Comparison of ENCODE assay signal across 10 cellular contexts in genomic region chr1:193190096-193190744, GRCh38. TPM values are rescaled to one million over a fixed set of nuclear protein-coding genes. Genes with fewer than 3 reads are reported as not detected.
DNase-seq lines count a peak whose midpoint lies in the region; ATAC-seq and TF ChIP-seq lines count a peak whose summit lies in the region.
"Had no signal": no experiment of that assay in that cellular context is flagged by ENCODE, and none has a peak within 500 bp of the region (broad histone marks: within the 10 kb centered on the region; RNA-seq: fewer than 3 reads in every experiment).

No MANE protein-coding gene starts in this region.

- DNase-seq in MM.1S (peak; percentile 31), epithelial cell of esophagus (ENCODE audit: low read depth) (no peak), sigmoid colon (no peak), NCI-H774 (lab: John Stamatoyannopoulos, UW) (no peak), Peyer's patch (no peak)
- DNase-seq in stimulated activated CD4-positive, alpha-beta T cell treated with anti-CD3 and anti-CD28 coated beads, Interleukin-2, amount 100 ng/mL, for 24 hours = no peak
- DNase-seq: activated B cell treated with CpG ODN at 0.5 μM for 24 hours, cerebellar nuclear complex, Karpas-422 had no signal

- H3K4me2 ChIP-seq in MM.1S (ENCODE audit: low read depth, low read length) = no peak overlapping the region

- no peaks in the 10 kb centered on the region for H3K27me3 ChIP-seq in MM.1S (replicated peaks; ENCODE audit: insufficient read depth, low read length)
- no peaks in the 10 kb centered on the region for H3K27me3 ChIP-seq in sigmoid colon
- no peaks in the 10 kb centered on the region for H3K27me3 ChIP-seq in Peyer's patch

- no peak overlapping the region for H3K9ac ChIP-seq in MM.1S (ENCODE audit: low read length)

- H3K4me3 ChIP-seq in MM.1S (ENCODE audit: low read length) (no peak overlapping the region), epithelial cell of esophagus (ENCODE audit: low read length) (no peak overlapping the region), sigmoid colon (no peak overlapping the region), Peyer's patch (no peak overlapping the region)

- H3F3A ChIP-seq in MM.1S (ENCODE audit: insufficient read depth, low read length) = no peaks in the 10 kb centered on the region

- no peak for TF ChIP-seq EP300 in sigmoid colon (IDR thresholded peaks at IDR 0.05)

- H4K20me1 ChIP-seq in MM.1S (ENCODE audit: insufficient read depth, low read length) = no peaks in the 10 kb centered on the region; the same call in 1 of the 2 replicates

- H3K79me2 ChIP-seq in MM.1S (ENCODE audit: low read length) = peaks cover 86% of the 10 kb centered on the region

- TF ChIP-seq CTCF in MM.1S (IDR thresholded peaks at IDR 0.05; ENCODE audit: low read length) (peak; percentile 42), epithelial cell of esophagus (IDR thresholded peaks at IDR 0.05; ENCODE audit: insufficient read depth, low read depth, low read length, missing control alignments) (peak; percentile 28), sigmoid colon (IDR thresholded peaks at IDR 0.05) (peak in 2 of 4 experiments; percentile 24 to 40), Peyer's patch (IDR thresholded peaks at IDR 0.05) (peak in 3 of 6 experiments; percentile 52 to 67 (median 53))

- peaks cover 14% of the 10 kb centered on the region for H3K4me1 ChIP-seq in MM.1S (ENCODE audit: low read length)
- H3K4me1 ChIP-seq in sigmoid colon = peaks cover 0 to 60% (median 42%) of the 10 kb centered on the region in 4 donors
- peaks cover 0 to 32% (median 0%) of the 10 kb centered on the region in 4 donors for H3K4me1 ChIP-seq in Peyer's patch

- peak; percentile 53 for ATAC-seq in GM18511 (IDR thresholded peaks at IDR 0.05; ENCODE audit: unreplicated experiment)

- TF ChIP-seq POLR2A in sigmoid colon (IDR thresholded peaks at IDR 0.05) = no peak
- TF ChIP-seq POLR2A in Peyer's patch (IDR thresholded peaks at IDR 0.05) = no peak

- no peak overlapping the region for H2AFZ ChIP-seq in MM.1S (ENCODE audit: low read length)

- H3K9me2 ChIP-seq in MM.1S (replicated peaks; ENCODE audit: insufficient read depth, low read length) = no peaks in the 10 kb centered on the region

- no peaks in the 10 kb centered on the region for H3K9me3 ChIP-seq in MM.1S (replicated peaks; ENCODE audit: insufficient read depth, low read length)
- H3K9me3 ChIP-seq in sigmoid colon = no peaks in the 10 kb centered on the region
- peaks cover 0 to 9% (median 0%) of the 10 kb centered on the region in 4 donors for H3K9me3 ChIP-seq in Peyer's patch

- H3K36me3 ChIP-seq in MM.1S (replicated peaks; ENCODE audit: insufficient read depth, low read length) (no peaks in the 10 kb centered on the region; the same call in 1 of the 2 replicates), sigmoid colon (no peaks in the 10 kb centered on the region), Peyer's patch (no peaks in the 10 kb centered on the region)

- intact Hi-C loops in sigmoid colon (cut with DNase I) = no loop called here

- H3K27ac ChIP-seq in MM.1S (ENCODE audit: low read length) = no peak overlapping the region
- peak overlapping the region in 3 of 4 donors; percentile 39 to 73 (median 73) for H3K27ac ChIP-seq in sigmoid colon
- no peak overlapping the region for H3K27ac ChIP-seq in Peyer's patch

RNA-seq across cellular contexts. Expression of gene B3GALT2, which starts 3.8 kb away (rescaled TPM):
- total RNA-seq in sigmoid colon = 10 to 100 TPM in 1 of 4 donors, 1 to 10 TPM in 2, under 1 TPM in 1; 0.83 to 11.1 (median 3.3) TPM
- polyA plus RNA-seq in sigmoid colon = under 1 TPM; under 0.01 to 0.47 (median 0.46) TPM
- total RNA-seq in Peyer's patch = 1 to 10 TPM; 1.3 to 3.3 (median 2.6) TPM
- total RNA-seq: activated B cell treated with CpG ODN at 0.5 μM for 24 hours had no signal

Comparison
In these comparisons a context has a peak if more than half of its experiments do, and no peak if none do; other contexts are left out.
1. H3K27ac ChIP-seq: peak in sigmoid colon (3 of 4); none in MM.1S (single experiment) and Peyer's patch (0 of 4).